1 cellular context compared by ENCODE assay signal in the genomic region with DNA sequence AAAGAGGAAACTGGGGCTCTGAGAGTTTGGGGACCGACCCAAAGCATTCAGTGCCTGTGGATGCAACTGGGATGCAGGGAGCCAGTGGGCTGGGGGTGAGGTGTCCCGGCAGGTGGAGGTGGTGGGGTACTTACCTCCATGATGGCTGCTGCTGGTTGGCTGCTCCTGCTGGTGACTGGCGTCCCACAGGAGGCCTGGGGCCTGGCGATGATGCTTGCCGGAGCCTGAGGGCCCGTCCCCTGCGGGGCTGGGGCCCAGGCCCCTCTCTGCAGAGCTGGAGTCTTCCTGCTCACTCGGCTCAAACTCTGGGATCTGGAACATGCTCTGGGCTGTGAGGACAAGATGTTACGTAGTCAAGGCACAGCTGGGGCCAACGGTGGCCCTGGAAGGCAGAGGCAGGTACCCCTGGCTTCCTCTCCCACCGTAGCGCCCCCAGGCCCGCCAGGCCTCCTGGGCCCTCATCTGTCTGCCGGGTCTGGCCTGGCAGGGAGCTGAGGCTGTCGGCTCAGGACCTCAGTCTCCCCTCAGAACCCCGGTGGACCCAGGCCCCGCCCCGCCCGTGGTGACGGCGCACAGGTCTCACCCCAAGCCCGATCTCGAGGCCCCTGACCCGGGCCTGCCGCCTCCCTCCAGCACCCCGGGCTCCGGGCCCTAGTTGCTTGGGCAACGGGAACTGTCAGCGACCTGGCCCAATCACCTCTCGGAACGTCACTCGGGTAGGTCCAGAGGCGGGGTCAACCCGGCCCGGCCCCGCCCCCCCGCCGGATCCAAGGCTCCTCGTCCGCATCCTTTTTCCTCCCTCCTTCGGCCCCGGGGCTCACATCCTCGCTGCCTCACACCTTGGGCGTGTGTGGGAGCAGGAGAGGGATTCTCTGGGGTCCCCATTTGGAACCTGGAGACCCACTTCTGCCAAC.
TF ChIP-seq lines count a peak whose summit lies in the region.

A gene (minus strand): TSS at position 618 of the 914 bp plus-strand sequence. CDS start 297 bp downstream, at position 321.

TF ChIP-seq in HepG2, 621 proteins besides CTCF, POLR2A, EP300 and RAD21 (continued from another document and continues in another):
- TF ChIP-seq ZNF839 (CRISPR knock-in tag; IDR thresholded peaks at IDR 0.05; ENCODE audit: borderline replicate concordance) (peak; percentile 86; the same call in 1 of the 2 replicates), KLF12 (CRISPR knock-in tag; IDR thresholded peaks at IDR 0.05; ENCODE audit: borderline replicate concordance) (no peak), SNRNP70 (IDR thresholded peaks at IDR 0.05; ENCODE audit: low read depth, low read length) (no peak), ZNF709 (CRISPR knock-in tag; IDR thresholded peaks at IDR 0.05) (no peak), FLYWCH1 (CRISPR knock-in tag; IDR thresholded peaks at IDR 0.05) (no peak), ZNF44 (CRISPR knock-in tag; IDR thresholded peaks at IDR 0.05) (peak; percentile 48; the same call in 1 of the 2 replicates), THYN1 (CRISPR knock-in tag; IDR thresholded peaks at IDR 0.05; ENCODE audit: borderline replicate concordance, low read depth) (no peak), NCOA1 (CRISPR knock-in tag; IDR thresholded peaks at IDR 0.05) (peak; percentile 87; the same call in 1 of the 2 replicates), ZMAT3 (CRISPR knock-in tag; conservative IDR thresholded peaks at IDR 0.05) (peak; percentile 25; the same call in 1 of the 2 replicates), ZNF749 (CRISPR knock-in tag; IDR thresholded peaks at IDR 0.05; ENCODE audit: borderline replicate concordance) (0 out of 2 replicates have a peak, but pooled peaks have one; percentile 53), SIN3A (IDR thresholded peaks at IDR 0.05; ENCODE audit: borderline replicate concordance, low read depth, low read length) (no peak), FOXA1 (IDR thresholded peaks at IDR 0.05) (no peak), FOXA1 (CRISPR knock-in tag; IDR thresholded peaks at IDR 0.05) (no peak), ATF7 (IDR thresholded peaks at IDR 0.05) (no peak), ATF7 (CRISPR knock-in tag; IDR thresholded peaks at IDR 0.05) (no peak), ZNF619 (CRISPR knock-in tag; IDR thresholded peaks at IDR 0.05) (no peak), ZNF788 (CRISPR knock-in tag; IDR thresholded peaks at IDR 0.05; ENCODE audit: borderline replicate concordance) (0 out of 2 replicates have a peak, but pooled peaks have one; percentile 28), MTA3 (CRISPR knock-in tag; IDR thresholded peaks at IDR 0.05) (no peak), ZNF354B (CRISPR knock-in tag; IDR thresholded peaks at IDR 0.05) (no peak), ETV5 (CRISPR knock-in tag; IDR thresholded peaks at IDR 0.05; ENCODE audit: borderline replicate concordance) (peak; percentile 31; the same call in 1 of the 2 replicates), ZNF792 (CRISPR knock-in tag; IDR thresholded peaks at IDR 0.05) (0 out of 2 replicates have a peak, but pooled peaks have one; percentile 16), CHCHD3 (CRISPR knock-in tag; IDR thresholded peaks at IDR 0.05) (0 out of 2 replicates have a peak, but pooled peaks have one; percentile 32), ZFP41 (CRISPR knock-in tag; IDR thresholded peaks at IDR 0.05; ENCODE audit: borderline replicate concordance) (no peak), TEAD2 (CRISPR knock-in tag; IDR thresholded peaks at IDR 0.05) (no peak), KLF13 (CRISPR knock-in tag; IDR thresholded peaks at IDR 0.05) (no peak), ZNF816 (CRISPR knock-in tag; IDR thresholded peaks at IDR 0.05; ENCODE audit: borderline replicate concordance) (no peak), KAT2B (IDR thresholded peaks at IDR 0.05; ENCODE audit: borderline replicate concordance, low read depth, low read length) (no peak), ZNF652 (CRISPR knock-in tag; IDR thresholded peaks at IDR 0.05; ENCODE audit: borderline replicate concordance, low read depth) (no peak), SCMH1 (CRISPR knock-in tag; IDR thresholded peaks at IDR 0.05; ENCODE audit: borderline replicate concordance) (no peak), HOXA3 (CRISPR knock-in tag; IDR thresholded peaks at IDR 0.05) (no peak; the same call in none of the 2 replicates)
- TF ChIP-seq, protein P1, sequence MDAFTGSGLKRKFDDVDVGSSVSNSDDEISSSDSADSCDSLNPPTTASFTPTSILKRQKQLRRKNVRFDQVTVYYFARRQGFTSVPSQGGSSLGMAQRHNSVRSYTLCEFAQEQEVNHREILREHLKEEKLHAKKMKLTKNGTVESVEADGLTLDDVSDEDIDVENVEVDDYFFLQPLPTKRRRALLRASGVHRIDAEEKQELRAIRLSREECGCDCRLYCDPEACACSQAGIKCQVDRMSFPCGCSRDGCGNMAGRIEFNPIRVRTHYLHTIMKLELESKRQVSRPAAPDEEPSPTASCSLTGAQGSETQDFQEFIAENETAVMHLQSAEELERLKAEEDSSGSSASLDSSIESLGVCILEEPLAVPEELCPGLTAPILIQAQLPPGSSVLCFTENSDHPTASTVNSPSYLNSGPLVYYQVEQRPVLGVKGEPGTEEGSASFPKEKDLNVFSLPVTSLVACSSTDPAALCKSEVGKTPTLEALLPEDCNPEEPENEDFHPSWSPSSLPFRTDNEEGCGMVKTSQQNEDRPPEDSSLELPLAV (CRISPR knock-in tag; conservative IDR thresholded peaks at IDR 0.05; ENCODE audit: low read depth) = no peak
- TF ChIP-seq, protein P2, sequence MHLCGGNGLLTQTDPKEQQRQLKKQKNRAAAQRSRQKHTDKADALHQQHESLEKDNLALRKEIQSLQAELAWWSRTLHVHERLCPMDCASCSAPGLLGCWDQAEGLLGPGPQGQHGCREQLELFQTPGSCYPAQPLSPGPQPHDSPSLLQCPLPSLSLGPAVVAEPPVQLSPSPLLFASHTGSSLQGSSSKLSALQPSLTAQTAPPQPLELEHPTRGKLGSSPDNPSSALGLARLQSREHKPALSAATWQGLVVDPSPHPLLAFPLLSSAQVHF (CRISPR knock-in tag; IDR thresholded peaks at IDR 0.05) = no peak
- TF ChIP-seq, protein P3, sequence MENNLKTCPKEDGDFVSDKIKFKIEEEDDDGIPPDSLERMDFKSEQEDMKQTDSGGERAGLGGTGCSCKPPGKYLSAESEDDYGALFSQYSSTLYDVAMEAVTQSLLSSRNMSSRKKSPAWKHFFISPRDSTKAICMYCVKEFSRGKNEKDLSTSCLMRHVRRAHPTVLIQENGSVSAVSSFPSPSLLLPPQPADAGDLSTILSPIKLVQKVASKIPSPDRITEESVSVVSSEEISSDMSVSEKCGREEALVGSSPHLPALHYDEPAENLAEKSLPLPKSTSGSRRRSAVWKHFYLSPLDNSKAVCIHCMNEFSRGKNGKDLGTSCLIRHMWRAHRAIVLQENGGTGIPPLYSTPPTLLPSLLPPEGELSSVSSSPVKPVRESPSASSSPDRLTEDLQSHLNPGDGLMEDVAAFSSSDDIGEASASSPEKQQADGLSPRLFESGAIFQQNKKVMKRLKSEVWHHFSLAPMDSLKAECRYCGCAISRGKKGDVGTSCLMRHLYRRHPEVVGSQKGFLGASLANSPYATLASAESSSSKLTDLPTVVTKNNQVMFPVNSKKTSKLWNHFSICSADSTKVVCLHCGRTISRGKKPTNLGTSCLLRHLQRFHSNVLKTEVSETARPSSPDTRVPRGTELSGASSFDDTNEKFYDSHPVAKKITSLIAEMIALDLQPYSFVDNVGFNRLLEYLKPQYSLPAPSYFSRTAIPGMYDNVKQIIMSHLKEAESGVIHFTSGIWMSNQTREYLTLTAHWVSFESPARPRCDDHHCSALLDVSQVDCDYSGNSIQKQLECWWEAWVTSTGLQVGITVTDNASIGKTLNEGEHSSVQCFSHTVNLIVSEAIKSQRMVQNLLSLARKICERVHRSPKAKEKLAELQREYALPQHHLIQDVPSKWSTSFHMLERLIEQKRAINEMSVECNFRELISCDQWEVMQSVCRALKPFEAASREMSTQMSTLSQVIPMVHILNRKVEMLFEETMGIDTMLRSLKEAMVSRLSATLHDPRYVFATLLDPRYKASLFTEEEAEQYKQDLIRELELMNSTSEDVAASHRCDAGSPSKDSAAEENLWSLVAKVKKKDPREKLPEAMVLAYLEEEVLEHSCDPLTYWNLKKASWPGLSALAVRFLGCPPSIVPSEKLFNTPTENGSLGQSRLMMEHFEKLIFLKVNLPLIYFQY (CRISPR knock-in tag; IDR thresholded peaks at IDR 0.05; ENCODE audit: borderline replicate concordance) = no peak; the same call in 1 of the 2 replicates
- TF ChIP-seq, protein P4, sequence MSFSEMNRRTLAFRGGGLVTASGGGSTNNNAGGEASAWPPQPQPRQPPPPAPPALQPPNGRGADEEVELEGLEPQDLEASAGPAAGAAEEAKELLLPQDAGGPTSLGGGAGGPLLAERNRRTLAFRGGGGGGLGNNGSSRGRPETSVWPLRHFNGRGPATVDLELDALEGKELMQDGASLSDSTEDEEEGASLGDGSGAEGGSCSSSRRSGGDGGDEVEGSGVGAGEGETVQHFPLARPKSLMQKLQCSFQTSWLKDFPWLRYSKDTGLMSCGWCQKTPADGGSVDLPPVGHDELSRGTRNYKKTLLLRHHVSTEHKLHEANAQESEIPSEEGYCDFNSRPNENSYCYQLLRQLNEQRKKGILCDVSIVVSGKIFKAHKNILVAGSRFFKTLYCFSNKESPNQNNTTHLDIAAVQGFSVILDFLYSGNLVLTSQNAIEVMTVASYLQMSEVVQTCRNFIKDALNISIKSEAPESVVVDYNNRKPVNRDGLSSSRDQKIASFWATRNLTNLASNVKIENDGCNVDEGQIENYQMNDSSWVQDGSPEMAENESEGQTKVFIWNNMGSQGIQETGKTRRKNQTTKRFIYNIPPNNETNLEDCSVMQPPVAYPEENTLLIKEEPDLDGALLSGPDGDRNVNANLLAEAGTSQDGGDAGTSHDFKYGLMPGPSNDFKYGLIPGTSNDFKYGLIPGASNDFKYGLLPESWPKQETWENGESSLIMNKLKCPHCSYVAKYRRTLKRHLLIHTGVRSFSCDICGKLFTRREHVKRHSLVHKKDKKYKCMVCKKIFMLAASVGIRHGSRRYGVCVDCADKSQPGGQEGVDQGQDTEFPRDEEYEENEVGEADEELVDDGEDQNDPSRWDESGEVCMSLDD (CRISPR knock-in tag; IDR thresholded peaks at IDR 0.05; ENCODE audit: borderline replicate concordance) = no peak
- TF ChIP-seq, protein P5, sequence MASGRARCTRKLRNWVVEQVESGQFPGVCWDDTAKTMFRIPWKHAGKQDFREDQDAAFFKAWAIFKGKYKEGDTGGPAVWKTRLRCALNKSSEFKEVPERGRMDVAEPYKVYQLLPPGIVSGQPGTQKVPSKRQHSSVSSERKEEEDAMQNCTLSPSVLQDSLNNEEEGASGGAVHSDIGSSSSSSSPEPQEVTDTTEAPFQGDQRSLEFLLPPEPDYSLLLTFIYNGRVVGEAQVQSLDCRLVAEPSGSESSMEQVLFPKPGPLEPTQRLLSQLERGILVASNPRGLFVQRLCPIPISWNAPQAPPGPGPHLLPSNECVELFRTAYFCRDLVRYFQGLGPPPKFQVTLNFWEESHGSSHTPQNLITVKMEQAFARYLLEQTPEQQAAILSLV (CRISPR knock-in tag; IDR thresholded peaks at IDR 0.05; ENCODE audit: borderline replicate concordance) = no peak
- TF ChIP-seq, protein P6, sequence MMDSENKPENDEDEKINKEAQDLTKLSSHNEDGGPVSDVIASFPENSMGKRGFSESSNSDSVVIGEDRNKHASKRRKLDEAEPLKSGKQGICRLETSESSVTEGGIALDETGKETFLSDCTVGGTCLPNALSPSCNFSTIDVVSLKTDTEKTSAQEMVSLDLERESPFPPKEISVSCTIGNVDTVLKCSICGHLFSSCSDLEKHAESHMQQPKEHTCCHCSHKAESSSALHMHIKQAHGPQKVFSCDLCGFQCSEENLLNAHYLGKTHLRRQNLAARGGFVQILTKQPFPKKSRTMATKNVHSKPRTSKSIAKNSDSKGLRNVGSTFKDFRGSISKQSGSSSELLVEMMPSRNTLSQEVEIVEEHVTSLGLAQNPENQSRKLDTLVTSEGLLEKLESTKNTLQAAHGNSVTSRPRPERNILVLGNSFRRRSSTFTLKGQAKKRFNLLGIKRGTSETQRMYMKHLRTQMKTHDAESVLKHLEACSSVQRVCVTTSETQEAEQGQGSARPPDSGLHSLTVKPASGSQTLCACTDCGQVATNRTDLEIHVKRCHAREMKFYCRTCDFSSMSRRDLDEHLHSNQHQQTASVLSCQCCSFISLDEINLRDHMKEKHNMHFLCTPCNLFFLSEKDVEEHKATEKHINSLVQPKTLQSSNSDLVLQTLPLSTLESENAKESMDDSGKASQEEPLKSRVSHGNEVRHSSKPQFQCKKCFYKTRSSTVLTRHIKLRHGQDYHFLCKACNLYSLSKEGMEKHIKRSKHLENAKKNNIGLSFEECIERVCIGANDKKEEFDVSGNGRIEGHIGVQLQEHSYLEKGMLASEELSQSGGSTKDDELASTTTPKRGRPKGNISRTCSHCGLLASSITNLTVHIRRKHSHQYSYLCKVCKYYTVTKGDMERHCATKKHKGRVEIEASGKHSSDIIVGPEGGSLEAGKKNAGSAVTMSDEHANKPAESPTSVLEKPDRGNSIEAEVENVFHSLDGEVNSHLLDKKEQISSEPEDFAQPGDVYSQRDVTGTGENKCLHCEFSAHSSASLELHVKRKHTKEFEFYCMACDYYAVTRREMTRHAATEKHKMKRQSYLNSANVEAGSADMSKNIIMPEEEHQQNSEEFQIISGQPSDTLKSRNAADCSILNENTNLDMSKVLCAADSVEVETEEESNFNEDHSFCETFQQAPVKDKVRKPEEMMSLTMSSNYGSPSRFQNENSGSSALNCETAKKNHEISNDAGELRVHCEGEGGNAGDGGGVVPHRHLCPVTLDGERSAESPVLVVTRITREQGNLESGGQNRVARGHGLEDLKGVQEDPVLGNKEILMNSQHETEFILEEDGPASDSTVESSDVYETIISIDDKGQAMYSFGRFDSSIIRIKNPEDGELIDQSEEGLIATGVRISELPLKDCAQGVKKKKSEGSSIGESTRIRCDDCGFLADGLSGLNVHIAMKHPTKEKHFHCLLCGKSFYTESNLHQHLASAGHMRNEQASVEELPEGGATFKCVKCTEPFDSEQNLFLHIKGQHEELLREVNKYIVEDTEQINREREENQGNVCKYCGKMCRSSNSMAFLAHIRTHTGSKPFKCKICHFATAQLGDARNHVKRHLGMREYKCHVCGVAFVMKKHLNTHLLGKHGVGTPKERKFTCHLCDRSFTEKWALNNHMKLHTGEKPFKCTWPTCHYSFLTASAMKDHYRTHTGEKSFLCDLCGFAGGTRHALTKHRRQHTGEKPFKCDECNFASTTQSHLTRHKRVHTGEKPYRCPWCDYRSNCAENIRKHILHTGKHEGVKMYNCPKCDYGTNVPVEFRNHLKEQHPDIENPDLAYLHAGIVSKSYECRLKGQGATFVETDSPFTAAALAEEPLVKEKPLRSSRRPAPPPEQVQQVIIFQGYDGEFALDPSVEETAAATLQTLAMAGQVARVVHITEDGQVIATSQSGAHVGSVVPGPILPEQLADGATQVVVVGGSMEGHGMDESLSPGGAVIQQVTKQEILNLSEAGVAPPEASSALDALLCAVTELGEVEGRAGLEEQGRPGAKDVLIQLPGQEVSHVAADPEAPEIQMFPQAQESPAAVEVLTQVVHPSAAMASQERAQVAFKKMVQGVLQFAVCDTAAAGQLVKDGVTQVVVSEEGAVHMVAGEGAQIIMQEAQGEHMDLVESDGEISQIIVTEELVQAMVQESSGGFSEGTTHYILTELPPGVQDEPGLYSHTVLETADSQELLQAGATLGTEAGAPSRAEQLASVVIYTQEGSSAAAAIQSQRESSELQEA (CRISPR knock-in tag; IDR thresholded peaks at IDR 0.05; ENCODE audit: not compliant biosample characterization) = no peak
